17 cellular contexts compared by ENCODE assay signal in the genomic region with DNA sequence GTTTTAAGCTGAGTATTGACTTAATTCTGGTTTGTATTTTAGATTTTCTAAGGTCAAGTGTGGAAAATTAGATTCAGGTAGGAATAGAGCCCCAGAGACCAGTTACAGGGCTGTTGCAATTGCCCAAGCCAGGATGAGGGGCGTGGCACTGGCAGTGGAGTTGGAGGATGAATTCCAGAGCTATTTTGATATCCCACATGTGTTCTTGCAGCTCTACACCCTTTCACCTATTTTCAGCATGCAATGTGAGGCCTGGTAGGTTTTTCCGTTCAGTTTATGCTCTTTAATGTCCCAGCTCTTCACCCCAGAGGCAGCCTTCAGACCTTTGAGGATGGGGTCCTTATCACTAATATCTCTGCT. TPM values are rescaled to one million over a fixed set of nuclear protein-coding genes. Genes with fewer than 3 reads are reported as not detected.
DNase-seq lines count a peak whose midpoint lies in the region; ATAC-seq and TF ChIP-seq lines count a peak whose summit lies in the region.
"Had no signal": no experiment of that assay in that cellular context is flagged by ENCODE, and none has a peak within 500 bp of the region (broad histone marks: within the 10 kb centered on the region; RNA-seq: fewer than 3 reads in every experiment).

No MANE protein-coding gene starts in this region.

- no peak overlapping the region for H2AK5ac ChIP-seq in IMR-90 (ENCODE audit: low read depth, low read length)

- H3K36me3 ChIP-seq in IMR-90 (ENCODE audit: control insufficient read depth, insufficient read depth, low read length): no peaks in the 10 kb centered on the region
- H3K36me3 ChIP-seq: upper lobe of left lung had no signal

- no peak overlapping the region for H4K91ac ChIP-seq in IMR-90 (ENCODE audit: insufficient read depth, low read depth, low read length)

- H3K9me3 Mint-ChIP-seq in chondrocyte (ENCODE audit: low read depth): peaks cover 14% of the 10 kb centered on the region
- H3K9me3 Mint-ChIP-seq: CD4-positive, CD25-positive, alpha-beta regulatory T cell had no signal

- no peak overlapping the region for H2BK20ac ChIP-seq in IMR-90 (ENCODE audit: low read depth, low read length)

- no peak overlapping the region for H4K5ac ChIP-seq in IMR-90 (ENCODE audit: low read depth, low read length)

- H3K4me3 Mint-ChIP-seq in chondrocyte (ENCODE audit: unreplicated experiment): no peak overlapping the region
- H3K4me3 Mint-ChIP-seq: CD4-positive, CD25-positive, alpha-beta regulatory T cell; nephron progenitor cell had no signal

- TF ChIP-seq POLR2A in IMR-90 (IDR thresholded peaks at IDR 0.05; ENCODE audit: low read depth, low read length): no peak

- WGBS in IMR-90 (ENCODE audit: extremely low coverage in 2 of 2, insufficient read length in 1 of 2), 2 experiments: no CpG with 5 or more reads among the region's 2 CpGs

- H3K23ac ChIP-seq in IMR-90 (ENCODE audit: low read depth, low read length): no peak overlapping the region

- H2BK15ac ChIP-seq in IMR-90 (ENCODE audit: low read depth, low read length): no peak overlapping the region

- H3K4me1 Mint-ChIP-seq in chondrocyte (ENCODE audit: low read depth): peaks cover 11% of the 10 kb centered on the region
- H3K4me1 Mint-ChIP-seq: nephron progenitor cell had no signal

- no peak for TF ChIP-seq RAD21 in IMR-90 (IDR thresholded peaks at IDR 0.05; ENCODE audit: low read length)

- H3K4me3 ChIP-seq in IMR-90 (ENCODE audit: insufficient read depth, low read depth, low read length): no peak overlapping the region
- H3K4me3 ChIP-seq: dorsolateral prefrontal cortex, upper lobe of left lung had no signal

- no peaks in the 10 kb centered on the region for H3K79me1 ChIP-seq in IMR-90 (ENCODE audit: low read depth in 1 of 2, low read length in 2 of 2)

- no peak overlapping the region for H3K9ac ChIP-seq in IMR-90 (ENCODE audit: low read depth, low read length)

- H3K14ac ChIP-seq in IMR-90 (replicated peaks; ENCODE audit: low read depth, low read length): no peak overlapping the region

- DNase-seq in A172 (ENCODE audit: low spot score) (peak; percentile 2), IMR-90 (no peak), chondrocyte (ENCODE audit: low spot score) (no peak), left ventricle myocardium superior (peak; percentile 65), NCI-H446 (lab: John Stamatoyannopoulos, UW) (no peak), occipital lobe (lab: John Stamatoyannopoulos, UW) (no peak)
- DNase-seq: DMS53, dorsolateral prefrontal cortex, erythroblast, GOT3, mesenchymal stem cell, NCI-H1417, nephron progenitor cell, upper lobe of left lung had no signal

- CTCF ChIA-PET in IMR-90 (lab: Yijun Ruan, JAX): no interaction called here

- BruUV-seq in IMR-90 (replicated peaks; lab: Mats Ljungman, UMichigan): no TSS peak

- H2BK5ac ChIP-seq in IMR-90 (ENCODE audit: low read depth, low read length, poor library complexity, severe bottlenecking): no peak overlapping the region

- H3K27me3 ChIP-seq in IMR-90 (ENCODE audit: control insufficient read depth, insufficient read depth, low read length): peaks cover 2% of the 10 kb centered on the region; the same call in 1 of the 2 replicates
- H3K27me3 ChIP-seq: upper lobe of left lung had no signal

- peak overlapping the region; percentile 9 for H3K27ac Mint-ChIP-seq in chondrocyte (ENCODE audit: unreplicated experiment)
- H3K27ac Mint-ChIP-seq: CD4-positive, CD25-positive, alpha-beta regulatory T cell; nephron progenitor cell had no signal

- H3K27me3 Mint-ChIP-seq in chondrocyte (ENCODE audit: low read depth): no peaks in the 10 kb centered on the region
- H3K27me3 Mint-ChIP-seq: CD4-positive, CD25-positive, alpha-beta regulatory T cell had no signal

- no peak overlapping the region for H3K4ac ChIP-seq in IMR-90 (ENCODE audit: low read depth, low read length)

- in situ Hi-C loops in IMR-90 (cut with MboI; ENCODE audit: low sequenced_read_pairs): no loop called here

- no peak for TF ChIP-seq CTCF in IMR-90 (conservative IDR thresholded peaks at IDR 0.05; ENCODE audit: low read depth, low read length)
- TF ChIP-seq CTCF in chondrocyte (IDR thresholded peaks at IDR 0.05): no peak

- H3K18ac ChIP-seq in IMR-90 (ENCODE audit: low read depth, low read length): no peak overlapping the region

- dilution Hi-C loops in IMR-90 (cut with HindIII; ENCODE audit: low sequenced_read_pairs, unreplicated experiment): no loop called here

- POLR2A ChIA-PET in IMR-90 (lab: Charles Lee; ENCODE audit: unreplicated experiment): no interaction called here

- H2BK120ac ChIP-seq in IMR-90 (ENCODE audit: low read depth, low read length): no peak overlapping the region

- H3K27ac ChIP-seq in IMR-90 (ENCODE audit: insufficient read depth, low read length): no peak overlapping the region
- H3K27ac ChIP-seq: dorsolateral prefrontal cortex, upper lobe of left lung had no signal

- H3K56ac ChIP-seq in IMR-90 (ENCODE audit: extremely low read depth, insufficient read depth, low read length): no peak overlapping the region; the same call in 1 of the 2 replicates

- H3K36me3 Mint-ChIP-seq in chondrocyte (ENCODE audit: low read depth): no peaks in the 10 kb centered on the region
- H3K36me3 Mint-ChIP-seq: CD4-positive, CD25-positive, alpha-beta regulatory T cell had no signal

- H2AFZ ChIP-seq in IMR-90 (replicated peaks; ENCODE audit: low read length, poor library complexity): no peak overlapping the region

- H3K4me1 ChIP-seq in IMR-90 (ENCODE audit: control insufficient read depth, insufficient read depth, low read length): no peaks in the 10 kb centered on the region

- no peaks in the 10 kb centered on the region for H4K20me1 ChIP-seq in IMR-90 (ENCODE audit: insufficient read depth, low read length)

- H3K9me3 ChIP-seq in IMR-90 (ENCODE audit: control insufficient read depth, insufficient read depth, low read length): no peaks in the 10 kb centered on the region

- no peak overlapping the region for H3K4me2 ChIP-seq in IMR-90 (ENCODE audit: low read depth, low read length)

- intact Hi-C loops in IMR-90 (cut with micrococcal nuclease) (no loop called here), left ventricle myocardium superior (cut with micrococcal nuclease) (no loop called here)

- H4K8ac ChIP-seq in IMR-90 (ENCODE audit: low read depth in 2 of 2, low read length in 2 of 2): no peak overlapping the region

- peak; percentile 37; the same call in 1 of the 2 replicates for ATAC-seq in IMR-90 (ENCODE audit: low read depth)
- peak; percentile 98 for ATAC-seq in left ventricle myocardium superior
- ATAC-seq in GM21529 (IDR thresholded peaks at IDR 0.05; ENCODE audit: unreplicated experiment): no peak
- ATAC-seq in GM21825 (IDR thresholded peaks at IDR 0.05; ENCODE audit: unreplicated experiment): no peak

- no peaks in the 10 kb centered on the region for H3K9me1 ChIP-seq in IMR-90 (ENCODE audit: insufficient read depth, low read length)

- no peak overlapping the region for H2AK9ac ChIP-seq in IMR-90 (replicated peaks; ENCODE audit: low read depth, low read length, poor library complexity)

TF ChIP-seq in IMR-90, 13 proteins besides CTCF, POLR2A, EP300 and RAD21:
- no peak for TF ChIP-seq SMC3 (IDR thresholded peaks at IDR 0.05; ENCODE audit: low read depth, low read length)
- no peak for TF ChIP-seq MAFK (IDR thresholded peaks at IDR 0.05; ENCODE audit: low read depth, low read length)
- TF ChIP-seq, protein P1, sequence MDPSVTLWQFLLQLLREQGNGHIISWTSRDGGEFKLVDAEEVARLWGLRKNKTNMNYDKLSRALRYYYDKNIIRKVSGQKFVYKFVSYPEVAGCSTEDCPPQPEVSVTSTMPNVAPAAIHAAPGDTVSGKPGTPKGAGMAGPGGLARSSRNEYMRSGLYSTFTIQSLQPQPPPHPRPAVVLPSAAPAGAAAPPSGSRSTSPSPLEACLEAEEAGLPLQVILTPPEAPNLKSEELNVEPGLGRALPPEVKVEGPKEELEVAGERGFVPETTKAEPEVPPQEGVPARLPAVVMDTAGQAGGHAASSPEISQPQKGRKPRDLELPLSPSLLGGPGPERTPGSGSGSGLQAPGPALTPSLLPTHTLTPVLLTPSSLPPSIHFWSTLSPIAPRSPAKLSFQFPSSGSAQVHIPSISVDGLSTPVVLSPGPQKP (IDR thresholded peaks at IDR 0.05; ENCODE audit: borderline replicate concordance, low read depth, low read length): no peak
- no peak for TF ChIP-seq RCOR1 (IDR thresholded peaks at IDR 0.05; ENCODE audit: insufficient replicate concordance, low read length)
- no peak for TF ChIP-seq BHLHE40 (IDR thresholded peaks at IDR 0.05; ENCODE audit: low read depth, low read length)
- no peak for TF ChIP-seq MAZ (IDR thresholded peaks at IDR 0.05; ENCODE audit: borderline replicate concordance, low read depth, low read length)
- TF ChIP-seq CEBPB (IDR thresholded peaks at IDR 0.05; ENCODE audit: low read depth, low read length): no peak
- TF ChIP-seq NFE2L2 (IDR thresholded peaks at IDR 0.05; ENCODE audit: low read depth, low read length): no peak
- no peak for TF ChIP-seq MXI1 (IDR thresholded peaks at IDR 0.05; ENCODE audit: borderline replicate concordance, low read depth, low read length)

RNA-seq across cellular contexts. Expression of a gene that starts 17.9 kb away (rescaled TPM):
- total RNA-seq in A172 (2014; rRNA removed; shearing (Covaris generic)): 51.9 and 55.3 TPM in 2 replicates
- total RNA-seq in IMR-90 (2012; rRNA removed) (65.0 and 80.7 TPM in 2 replicates), chondrocyte (108 to 138 TPM (median 138 TPM) in 3 replicates), left ventricle myocardium superior (96.4 TPM), occipital lobe (248 TPM)
- 96.8 and 113 TPM in 2 replicates for polyA plus RNA-seq in IMR-90 (2012; rRNA removed)
- 11.0 and 20.0 TPM in 2 replicates for polyA plus RNA-seq in IMR-90 (2012; cell fraction: cytosol; rRNA removed)
- polyA plus RNA-seq in IMR-90 (2012; cell fraction: nucleus; rRNA removed; ENCODE audit: low replicate concordance): 296 and 1,795 TPM in 2 replicates

Comparison
In these comparisons a context has a peak if more than half of its experiments do, and no peak if none do; other contexts are left out.
1. DNase-seq: peak in A172 (single experiment) and left ventricle myocardium superior (single experiment); none in IMR-90 (single experiment), chondrocyte (single experiment), NCI-H446 (0 of 2) and occipital lobe (single experiment).
2. ATAC-seq: peak in IMR-90 (single experiment) and left ventricle myocardium superior (single experiment); none in GM21529 (single experiment) and GM21825 (single experiment).